In the genomic region with DNA sequence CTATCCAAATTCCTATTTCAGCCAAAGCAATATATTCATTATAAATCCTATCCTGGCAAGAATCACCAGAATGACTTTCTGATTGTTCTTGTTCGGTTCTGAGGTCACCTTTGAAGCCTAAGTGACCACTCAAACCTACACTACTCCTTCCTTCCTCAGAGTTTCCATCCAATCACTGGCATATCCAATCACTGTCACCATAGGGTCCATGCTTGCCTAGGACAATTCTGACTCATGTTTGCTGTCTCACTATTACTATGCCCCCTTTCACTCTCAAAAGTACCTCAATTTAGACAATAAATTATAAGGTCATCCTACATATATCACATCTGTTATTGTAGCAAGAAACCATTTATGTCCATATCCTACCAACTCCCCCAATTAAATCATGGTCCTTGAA, we compare ENCODE assay signal across 17 cellular contexts. TPM values are rescaled to one million over a fixed set of nuclear protein-coding genes. Genes with fewer than 3 reads are reported as not detected.
DNase-seq lines count a peak whose midpoint lies in the region; ATAC-seq and TF ChIP-seq lines count a peak whose summit lies in the region.
"Had no signal": no experiment of that assay in that cellular context is flagged by ENCODE, and none has a peak within 500 bp of the region (broad histone marks: within the 10 kb centered on the region; RNA-seq: fewer than 3 reads in every experiment).

No MANE protein-coding gene starts in this region.

- peaks cover 36% of the 10 kb centered on the region for H3K4me1 Mint-ChIP-seq in activated T-cell treated with anti-CD3 and anti-CD28 coated beads, Interleukin-2, amount 50 U/mL, for 72 hours (ENCODE audit: low read depth)
- peaks cover 43% of the 10 kb centered on the region for H3K4me1 Mint-ChIP-seq in activated naive CD8-positive, alpha-beta T cell (ENCODE audit: low read depth)
- peaks cover 29 to 58% of the 10 kb centered on the region in 2 donors for H3K4me1 Mint-ChIP-seq in stimulated activated naive B cell treated with anti-CD40 and anti-IgM and Interleukin-4, amounts not matched to agents 10 μg/mL and 1 μg/mL and 100 μg/mL, for 72 hours
- H3K4me1 Mint-ChIP-seq in osteocyte (ENCODE audit: unreplicated experiment): peaks cover 25% of the 10 kb centered on the region

- H3K27ac ChIP-seq in GM23248: no peak overlapping the region
- H3K27ac ChIP-seq: C4-2B had no signal

- H4K20me1 ChIP-seq in GM23248 (ENCODE audit: insufficient read depth): peaks cover 50% of the 10 kb centered on the region

- peaks cover 100% of the 10 kb centered on the region for H3K79me2 ChIP-seq in GM23248 (ENCODE audit: insufficient read depth)

- peak; percentile 7 to 13 for DNase-seq in activated T-cell treated with anti-CD3 and anti-CD28 coated beads, Interleukin-2, amount 50 U/mL, for 72 hours
- DNase-seq in activated T-cell treated with anti-CD3 and anti-CD28 coated beads for 4 hours (no peak), GM23248 (no peak), osteocyte (ENCODE audit: extremely low spot score, unreplicated experiment) (no peak), NCI-H1417 treated with DMSO at 0.1 percent for 48 hours (lab: John Stamatoyannopoulos, UW) (no peak), anterior cingulate cortex (lab: John Stamatoyannopoulos, UW) (no peak)
- DNase-seq in stimulated activated naive B cell treated with anti-CD40 and anti-IgM and Interleukin-4, amounts not matched to agents 10 μg/mL and 1 μg/mL and 100 μg/mL, for 72 hours: no peak
- DNase-seq: H7, KG1, NCI-H1436 treated with DMSO at 0.1 percent for 48 hours, NCI-H2029 treated with DMSO at 0.1 percent for 48 hours, NCI-H510A, NCI-H82 had no signal

- TF ChIP-seq CTCF in osteocyte (IDR thresholded peaks at IDR 0.05): no peak

- peak; percentile 95 to 97 for ATAC-seq in activated T-cell treated with anti-CD3 and anti-CD28 coated beads, Interleukin-2, amount 50 U/mL, for 72 hours (replicated peaks in 1 of 2)
- ATAC-seq in stimulated activated naive B cell treated with anti-CD40 and anti-IgM and Interleukin-4, amounts not matched to agents 10 μg/mL and 1 μg/mL and 100 μg/mL, for 72 hours (replicated peaks): peak; percentile 89 to 96
- ATAC-seq: Panc1, Right ventricle myocardium inferior had no signal

- no peak overlapping the region for H3K4me3 ChIP-seq in GM23248

- H3K27me3 Mint-ChIP-seq in activated T-cell treated with anti-CD3 and anti-CD28 coated beads, Interleukin-2, amount 50 U/mL, for 72 hours (ENCODE audit: low read depth): no peaks in the 10 kb centered on the region
- no peaks in the 10 kb centered on the region for H3K27me3 Mint-ChIP-seq in activated naive CD8-positive, alpha-beta T cell
- H3K27me3 Mint-ChIP-seq in stimulated activated naive B cell treated with anti-CD40 and anti-IgM and Interleukin-4, amounts not matched to agents 10 μg/mL and 1 μg/mL and 100 μg/mL, for 72 hours: no peaks in the 10 kb centered on the region
- no peaks in the 10 kb centered on the region for H3K27me3 Mint-ChIP-seq in osteocyte (ENCODE audit: unreplicated experiment)

- H3K4me1 ChIP-seq in GM23248 (ENCODE audit: insufficient read depth): peaks cover 35% of the 10 kb centered on the region

- peak overlapping the region; percentile 42 for H3K4me2 ChIP-seq in GM23248 (ENCODE audit: unreplicated experiment)

- no peak overlapping the region for H2AFZ ChIP-seq in GM23248

- no peaks in the 10 kb centered on the region for H3K36me3 ChIP-seq in GM23248 (ENCODE audit: low read depth)

- WGBS in GM23248 (ENCODE audit: low coverage in 1 of 2, low lambda C conversion rate in 2 of 2, missing lambda C conversion rate in 2 of 2), 2 experiments: 100% methylated on average over 1 of the region's 1 CpG

- H3K27me3 ChIP-seq in GM23248 (replicated peaks; ENCODE audit: insufficient read depth): no peaks in the 10 kb centered on the region

- H3K4me3 Mint-ChIP-seq in activated T-cell treated with anti-CD3 and anti-CD28 coated beads, Interleukin-2, amount 50 U/mL, for 72 hours: peak overlapping the region in 1 of 2 donors; percentile 4
- no peak overlapping the region for H3K4me3 Mint-ChIP-seq in activated naive CD8-positive, alpha-beta T cell
- H3K4me3 Mint-ChIP-seq in stimulated activated naive B cell treated with anti-CD40 and anti-IgM and Interleukin-4, amounts not matched to agents 10 μg/mL and 1 μg/mL and 100 μg/mL, for 72 hours: no peak overlapping the region
- H3K4me3 Mint-ChIP-seq in osteocyte (ENCODE audit: unreplicated experiment): no peak overlapping the region

- no peaks in the 10 kb centered on the region for H3K9me3 ChIP-seq in GM23248 (ENCODE audit: low read depth)

- peaks cover 10% of the 10 kb centered on the region; the same call in 1 of the 2 replicates for H3F3A ChIP-seq in GM23248 (ENCODE audit: insufficient read depth)

- no peaks in the 10 kb centered on the region for H3K36me3 Mint-ChIP-seq in activated T-cell treated with anti-CD3 and anti-CD28 coated beads, Interleukin-2, amount 50 U/mL, for 72 hours (ENCODE audit: insufficient read depth in 2 of 2)
- H3K36me3 Mint-ChIP-seq in activated naive CD8-positive, alpha-beta T cell: no peaks in the 10 kb centered on the region
- peaks cover 1 to 4% of the 10 kb centered on the region in 2 donors for H3K36me3 Mint-ChIP-seq in stimulated activated naive B cell treated with anti-CD40 and anti-IgM and Interleukin-4, amounts not matched to agents 10 μg/mL and 1 μg/mL and 100 μg/mL, for 72 hours
- no peaks in the 10 kb centered on the region for H3K36me3 Mint-ChIP-seq in osteocyte (ENCODE audit: unreplicated experiment)

- peak overlapping the region; percentile 71 for H3K27ac Mint-ChIP-seq in activated T-cell treated with anti-CD3 and anti-CD28 coated beads, Interleukin-2, amount 50 U/mL, for 72 hours
- H3K27ac Mint-ChIP-seq in activated naive CD8-positive, alpha-beta T cell: peak overlapping the region; percentile 9
- H3K27ac Mint-ChIP-seq in stimulated activated naive B cell treated with anti-CD40 and anti-IgM and Interleukin-4, amounts not matched to agents 10 μg/mL and 1 μg/mL and 100 μg/mL, for 72 hours: no peak overlapping the region
- no peak overlapping the region for H3K27ac Mint-ChIP-seq in osteocyte (ENCODE audit: unreplicated experiment)

- H3K9me2 ChIP-seq in GM23248 (ENCODE audit: insufficient read depth): no peaks in the 10 kb centered on the region; the same call in 1 of the 2 replicates

- in situ Hi-C loops in GM23248 (cut with MboI): no loop called here

- H3K9me3 Mint-ChIP-seq in activated T-cell treated with anti-CD3 and anti-CD28 coated beads, Interleukin-2, amount 50 U/mL, for 72 hours: no peaks in the 10 kb centered on the region
- no peaks in the 10 kb centered on the region for H3K9me3 Mint-ChIP-seq in activated naive CD8-positive, alpha-beta T cell (ENCODE audit: low read depth)
- no peaks in the 10 kb centered on the region for H3K9me3 Mint-ChIP-seq in stimulated activated naive B cell treated with anti-CD40 and anti-IgM and Interleukin-4, amounts not matched to agents 10 μg/mL and 1 μg/mL and 100 μg/mL, for 72 hours
- H3K9me3 Mint-ChIP-seq in osteocyte (ENCODE audit: unreplicated experiment): no peaks in the 10 kb centered on the region

- no peak overlapping the region for H3K9ac ChIP-seq in GM23248

RNA-seq across cellular contexts. Expression of a gene that starts 58.9 kb away (rescaled TPM):
- total RNA-seq in activated T-cell treated with anti-CD3 and anti-CD28 coated beads, Interleukin-2, amount 50 U/mL, for 72 hours: 10 to 100 TPM; 19.0 to 21.2 TPM
- 73.9 and 85.8 TPM in 2 replicates for total RNA-seq in GM23248 (2014; rRNA removed; shearing (Covaris generic))
- polyA plus RNA-seq in GM23248 (2016; fragmentation: Nextera tagmentation; extraction: Ambion mirVana): 95.6 and 99.3 TPM in 2 replicates
- total RNA-seq in osteocyte: 26.0 and 28.3 TPM in 2 replicates

Comparison
In these comparisons a context has a peak if more than half of its experiments do, and no peak if none do; other contexts are left out.
1. DNase-seq: peak in activated T-cell treated with anti-CD3 and anti-CD28 coated beads, Interleukin-2, amount 50 U/mL, for 72 hours (2 of 2); none in activated T-cell treated with anti-CD3 and anti-CD28 coated beads for 4 hours (single experiment), GM23248 (single experiment), stimulated activated naive B cell treated with anti-CD40 and anti-IgM and Interleukin-4, amounts not matched to agents 10 μg/mL and 1 μg/mL and 100 μg/mL, for 72 hours (single experiment), osteocyte (single experiment), NCI-H1417 treated with DMSO at 0.1 percent for 48 hours (single experiment) and anterior cingulate cortex (0 of 58).
2. H3K27ac Mint-ChIP-seq: peak in activated T-cell treated with anti-CD3 and anti-CD28 coated beads, Interleukin-2, amount 50 U/mL, for 72 hours (single experiment) and activated naive CD8-positive, alpha-beta T cell (single experiment); none in stimulated activated naive B cell treated with anti-CD40 and anti-IgM and Interleukin-4, amounts not matched to agents 10 μg/mL and 1 μg/mL and 100 μg/mL, for 72 hours (single experiment) and osteocyte (single experiment).